Comparison of ENCODE assay signal across 24 cellular contexts in genomic region chr1:58158465-58159423, GRCh38.
"Had no signal": no experiment of that assay in that cellular context is flagged by ENCODE, and none has a peak within 500 bp of the region (broad histone marks: within the 10 kb centered on the region; RNA-seq: fewer than 3 reads in every experiment).

No MANE protein-coding gene starts in this region.

- H3K4me1 ChIP-seq: body of pancreas, parathyroid adenoma had no signal

- ATAC-seq: activated naive CD8-positive, alpha-beta T cell treated with anti-CD3 and anti-CD28 coated beads, Interleukin-2, amount 50 U/mL, for 24 hours; body of pancreas; natural killer cell treated with Interleukin-12 subunit alpha and Interleukin-12 subunit beta and Interleukin-15 and Interleukin-18, amount 100 ng/mL, for 72 hours; right lobe of liver; stimulated activated effector memory CD8-positive, alpha-beta T cell treated with anti-CD3 and anti-CD28 coated beads, Interleukin-12 subunit alpha, Interleukin-12 subunit beta, amount 100 ng/mL, for 72 hours; stimulated activated naive CD8-positive, alpha-beta T cell treated with anti-CD3 and anti-CD28 coated beads, Interleukin-15, amount 100 ng/mL, for 72 hours; T-helper 17 cell had no signal

- DNase-seq: activated CD4-positive, alpha-beta memory T cell treated with anti-CD3 and anti-CD28 coated beads for 36 hours; activated CD4-positive, alpha-beta T cell treated with anti-CD3 and anti-CD28 coated beads for 48 hours; activated effector memory CD4-positive, alpha-beta T cell treated with Interleukin-2 at 50 U/mL for 16 hours; activated naive CD4-positive, alpha-beta T cell treated with anti-CD3 and anti-CD28 coated beads, Interleukin-2, amount 50 U/mL, for 16 hours; activated naive CD8-positive, alpha-beta T cell treated with anti-CD3 and anti-CD28 coated beads, Interleukin-2, amount 50 U/mL, for 24 hours; activated T-cell treated with anti-CD3 and anti-CD28 coated beads, Interleukin-2, amount 50 U/mL, for 48 hours; body of pancreas; cortex of kidney; effector CD4-positive, alpha-beta T cell; erythroblast; foreskin fibroblast; immature natural killer cell; left ventricle myocardium inferior; mammary epithelial cell; right lobe of liver; stimulated activated CD4-positive, alpha-beta T cell treated with anti-CD3 and anti-CD28 coated beads, Interleukin-1b, Interleukin-23, amount 100 ng/mL, for 48 hours; stimulated activated naive CD8-positive, alpha-beta T cell treated with anti-CD3 and anti-CD28 coated beads, Interleukin-15, amount 100 ng/mL, for 72 hours; T-helper 17 cell; tibial artery had no signal

- H2AFZ ChIP-seq: parathyroid adenoma had no signal

- H3K4me3 ChIP-seq: body of pancreas, cardiac muscle cell, left ventricle myocardium inferior, right lobe of liver, skin epidermis, tibial artery had no signal

- H3K27me3 ChIP-seq: body of pancreas, cardiac muscle cell, right lobe of liver, tibial artery had no signal

- H3K79me2 ChIP-seq: parathyroid adenoma had no signal

- H3K36me3 ChIP-seq: cardiac muscle cell, left ventricle myocardium inferior, right lobe of liver, tibial artery had no signal

- H3K27ac ChIP-seq: body of pancreas, cardiac muscle cell, left ventricle myocardium inferior, parathyroid adenoma, right lobe of liver, skin epidermis, tibial artery had no signal

- H3K9ac ChIP-seq: parathyroid adenoma had no signal

- H3K9me3 ChIP-seq: body of pancreas, left ventricle myocardium inferior, right lobe of liver, tibial artery had no signal
